In the genomic region with DNA sequence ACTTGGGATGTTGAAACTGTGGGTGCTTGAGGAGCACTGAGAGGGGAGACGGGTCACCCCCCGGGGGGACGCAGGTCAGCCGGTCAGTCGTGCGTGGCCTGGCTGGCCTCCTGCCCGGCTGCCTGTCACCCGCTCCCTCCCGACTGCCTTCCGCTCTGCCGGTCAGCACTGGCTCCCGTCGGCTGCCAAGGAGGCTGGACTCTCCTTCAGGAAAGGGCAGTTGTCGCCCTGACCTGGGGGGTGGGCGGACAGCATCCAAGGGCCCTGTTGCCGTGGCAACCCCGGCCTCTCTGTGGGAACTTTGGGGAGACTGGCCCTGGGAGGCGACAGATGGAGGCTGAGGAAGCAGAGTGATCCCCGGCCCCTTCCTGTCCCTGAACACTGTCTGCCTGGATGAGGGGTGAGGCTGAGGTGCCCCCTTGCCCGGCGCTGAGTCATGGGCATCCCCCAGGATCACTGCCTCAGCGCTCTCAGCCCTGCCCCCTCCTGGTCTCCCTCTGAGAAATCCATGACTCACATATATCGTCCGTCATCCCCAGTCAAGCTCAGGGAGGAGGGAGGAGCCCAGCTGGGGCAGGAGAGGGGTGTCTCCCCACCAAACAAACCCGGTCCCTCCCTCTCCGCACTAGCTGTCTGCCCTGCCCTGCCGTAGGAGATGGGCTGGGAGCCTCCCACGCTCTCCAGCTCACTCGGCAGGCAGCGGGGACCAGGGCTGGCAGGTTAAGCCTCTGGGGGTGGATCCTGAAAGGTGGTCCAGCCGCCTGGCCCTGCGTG, we compare ENCODE assay signal across 8 cellular contexts. TPM values are rescaled to one million over a fixed set of nuclear protein-coding genes. Genes with fewer than 3 reads are reported as not detected.
A peak's percentile ranks its signal among the peaks of the same experiment; 100 is the strongest.
DNase-seq lines count a peak whose midpoint lies in the region; ATAC-seq and TF ChIP-seq lines count a peak whose summit lies in the region.

ADGRG1 (plus strand) TSS at position 623 of the 774 bp plus-strand sequence. CDS start 21,658 bp downstream, outside the sequence.

- H3K4me3 ChIP-seq in IMR-90 (ENCODE audit: insufficient read depth, low read depth, low read length): peak within 1 kb of the TSS; percentile 20; the same call in 1 of the 2 replicates

- H3K27ac Mint-ChIP-seq in activated CD8-positive, alpha-beta T cell treated with anti-CD3 and anti-CD28 coated beads, Interleukin-2, amount 10 ng/mL, durations not matched to agents 7 days and 5 days: peak within 1 kb of the TSS; percentile 54

- no peaks in the 10 kb centered on the region for H3K36me3 Mint-ChIP-seq in activated CD8-positive, alpha-beta T cell treated with anti-CD3 and anti-CD28 coated beads, Interleukin-2, amount 10 ng/mL, durations not matched to agents 7 days and 5 days (ENCODE audit: low read depth)

- no peak within 1 kb of the TSS for H3K56ac ChIP-seq in IMR-90 (ENCODE audit: extremely low read depth, insufficient read depth, low read length)

- H3K14ac ChIP-seq in IMR-90 (replicated peaks; ENCODE audit: low read depth, low read length): peak within 1 kb of the TSS; percentile 78

- H3K4me2 ChIP-seq in IMR-90 (ENCODE audit: low read depth, low read length): peak within 1 kb of the TSS; percentile 73

- in situ Hi-C loops in IMR-90 (cut with MboI; ENCODE audit: low sequenced_read_pairs) (no loop called here), endometrial microvascular endothelial cells (cut with HindIII; ENCODE audit: inconsistent ontology term, low pct_unique_long_range_greater_than_20kb, low sequenced_read_pairs) (no loop called here)

- peaks cover 9% of the 10 kb centered on the region for H3K9me1 ChIP-seq in IMR-90 (ENCODE audit: insufficient read depth, low read length)

- dilution Hi-C loops in IMR-90 (cut with HindIII; ENCODE audit: low sequenced_read_pairs, unreplicated experiment): no loop called here

- peak within 1 kb of the TSS; percentile 65 to 80; a peak in 3 of 4 replicates for H4K8ac ChIP-seq in IMR-90 (ENCODE audit: low read depth in 2 of 2, low read length in 2 of 2)

- DNase-seq in CMK (ENCODE audit: low read depth) (peak; percentile 87), IMR-90 (peak; percentile 97), medulla oblongata (ENCODE audit: extremely low spot score) (peak; percentile 92), GM19238 (ENCODE audit: insufficient read length, low spot score) (no peak)
- peak; percentile 57 for DNase-seq in activated CD8-positive, alpha-beta T cell treated with anti-CD3 and anti-CD28 coated beads, Interleukin-2, amount 10 ng/mL, durations not matched to agents 7 days and 5 days
- DNase-seq in stimulated activated CD4-positive, alpha-beta T cell treated with anti-CD3 and anti-CD28 coated beads, TNF-alpha, amount 100 ng/mL, for 48 hours (ENCODE audit: low read depth in 3 of 3): peak; percentile 47 to 52 (median 50)
- no peak for DNase-seq in central memory CD4-positive, alpha-beta T cell

- peak within 1 kb of the TSS; percentile 78 for H2BK5ac ChIP-seq in IMR-90 (ENCODE audit: low read depth, low read length, poor library complexity, severe bottlenecking)

- H3K4me3 Mint-ChIP-seq in activated CD8-positive, alpha-beta T cell treated with anti-CD3 and anti-CD28 coated beads, Interleukin-2, amount 10 ng/mL, durations not matched to agents 7 days and 5 days: peak within 1 kb of the TSS; percentile 34

- H3K9me3 Mint-ChIP-seq in activated CD8-positive, alpha-beta T cell treated with anti-CD3 and anti-CD28 coated beads, Interleukin-2, amount 10 ng/mL, durations not matched to agents 7 days and 5 days (ENCODE audit: insufficient read depth): no peaks in the 10 kb centered on the region

- TF ChIP-seq RAD21 in IMR-90 (IDR thresholded peaks at IDR 0.05; ENCODE audit: low read length): no peak

- peak within 1 kb of the TSS; percentile 66 for H2AK9ac ChIP-seq in IMR-90 (replicated peaks; ENCODE audit: low read depth, low read length, poor library complexity)

- peak; percentile 92 for ATAC-seq in IMR-90 (ENCODE audit: low read depth)
- peak; percentile 74 for ATAC-seq in activated CD8-positive, alpha-beta T cell treated with anti-CD3 and anti-CD28 coated beads, Interleukin-2, amount 10 ng/mL, durations not matched to agents 7 days and 5 days

- peaks cover 0 to 5% of the 10 kb centered on the region in 2 experiments; a peak in 1 of 4 replicates for H3K79me1 ChIP-seq in IMR-90 (ENCODE audit: low read depth in 1 of 2, low read length in 2 of 2)

- peak within 1 kb of the TSS; percentile 41 for H3K23ac ChIP-seq in IMR-90 (ENCODE audit: low read depth, low read length)

- peak; percentile 47; the same call in 1 of the 2 replicates for TF ChIP-seq POLR2A in IMR-90 (IDR thresholded peaks at IDR 0.05; ENCODE audit: low read depth, low read length)

- H3K36me3 ChIP-seq in IMR-90 (ENCODE audit: control insufficient read depth, insufficient read depth, low read length): no peaks in the 10 kb centered on the region

- TF ChIP-seq CTCF in IMR-90 (conservative IDR thresholded peaks at IDR 0.05; ENCODE audit: low read depth, low read length): 0 out of 2 replicates have a peak, but pooled peaks have one; percentile 27

- peak within 1 kb of the TSS; percentile 58 for H3K27ac ChIP-seq in IMR-90 (ENCODE audit: insufficient read depth, low read length)

- POLR2A ChIA-PET in IMR-90 (lab: Charles Lee; ENCODE audit: unreplicated experiment): no interaction called here
- POLR2A ChIA-PET in activated CD8-positive, alpha-beta T cell treated with anti-CD3 and anti-CD28 coated beads, Interleukin-2, amount 10 ng/mL, durations not matched to agents 7 days and 5 days (lab: Charles Lee): no interaction called here

- 1% methylated on average over 14 of the region's 32 CpGs; no CpG with 5 or more reads in 1 of the 2 experiments for WGBS in IMR-90 (ENCODE audit: extremely low coverage in 2 of 2, insufficient read length in 1 of 2), 2 experiments

- H3K9me3 ChIP-seq in IMR-90 (ENCODE audit: control insufficient read depth, insufficient read depth, low read length): no peaks in the 10 kb centered on the region

- no peaks in the 10 kb centered on the region; the same call in 1 of the 2 replicates for H4K20me1 ChIP-seq in IMR-90 (ENCODE audit: insufficient read depth, low read length)

- peaks cover 24% of the 10 kb centered on the region for H3K4me1 Mint-ChIP-seq in activated CD8-positive, alpha-beta T cell treated with anti-CD3 and anti-CD28 coated beads, Interleukin-2, amount 10 ng/mL, durations not matched to agents 7 days and 5 days (ENCODE audit: low read depth)

- H3K27me3 Mint-ChIP-seq in activated CD8-positive, alpha-beta T cell treated with anti-CD3 and anti-CD28 coated beads, Interleukin-2, amount 10 ng/mL, durations not matched to agents 7 days and 5 days (ENCODE audit: low read depth): peaks cover 18% of the 10 kb centered on the region

- peak within 1 kb of the TSS; percentile 11 for H4K5ac ChIP-seq in IMR-90 (ENCODE audit: low read depth, low read length)

- peak within 1 kb of the TSS; percentile 48 for H3K18ac ChIP-seq in IMR-90 (ENCODE audit: low read depth, low read length)

- peaks cover 25% of the 10 kb centered on the region for H3K4me1 ChIP-seq in IMR-90 (ENCODE audit: control insufficient read depth, insufficient read depth, low read length)

- CTCF ChIA-PET in IMR-90 (lab: Yijun Ruan, JAX): interaction anchor here (1.0 to 2.3 kb wide), 5 partner anchors 14 to 109 kb away, joined by 3 to 8 read pairs (median 3); no protein-coding TSS in a partner anchor
- CTCF ChIA-PET in activated CD8-positive, alpha-beta T cell treated with anti-CD3 and anti-CD28 coated beads, Interleukin-2, amount 10 ng/mL, durations not matched to agents 7 days and 5 days (lab: Charles Lee): interaction anchor here (1.5 to 2.5 kb wide), 3 partner anchors 18 to 37 kb away, joined by 6 to 11 read pairs (median 8); no protein-coding TSS in a partner anchor

- H2AK5ac ChIP-seq in IMR-90 (ENCODE audit: low read depth, low read length): peak within 1 kb of the TSS; percentile 99

- peak within 1 kb of the TSS; percentile 19; the same call in 1 of the 2 replicates for H3K9ac ChIP-seq in IMR-90 (ENCODE audit: low read depth, low read length)

- intact Hi-C loops in IMR-90 (cut with micrococcal nuclease): no loop called here

- BruUV-seq in IMR-90 (replicated peaks; lab: Mats Ljungman, UMichigan): no TSS peak

- no peaks in the 10 kb centered on the region for H3K27me3 ChIP-seq in IMR-90 (ENCODE audit: control insufficient read depth, insufficient read depth, low read length)

- H2AFZ ChIP-seq in IMR-90 (replicated peaks; ENCODE audit: low read length, poor library complexity): peak within 1 kb of the TSS; percentile 77

- H2BK15ac ChIP-seq in IMR-90 (ENCODE audit: low read depth, low read length): peak within 1 kb of the TSS; percentile 84; the same call in 2 of the 3 replicates

- H3K4ac ChIP-seq in IMR-90 (ENCODE audit: low read depth, low read length): peak within 1 kb of the TSS; percentile 84

- peak within 1 kb of the TSS; percentile 76 for H4K91ac ChIP-seq in IMR-90 (ENCODE audit: insufficient read depth, low read depth, low read length)

- H2BK20ac ChIP-seq in IMR-90 (ENCODE audit: low read depth, low read length): peak within 1 kb of the TSS; percentile 76

- peak within 1 kb of the TSS; percentile 82 for H2BK120ac ChIP-seq in IMR-90 (ENCODE audit: low read depth, low read length)

TF ChIP-seq in IMR-90, 13 proteins besides CTCF, POLR2A, EP300 and RAD21 (continues in another document):
- TF ChIP-seq SMC3 (IDR thresholded peaks at IDR 0.05; ENCODE audit: low read depth, low read length) (no peak), NFE2L2 (IDR thresholded peaks at IDR 0.05; ENCODE audit: low read depth, low read length) (peak; percentile 71), RCOR1 (IDR thresholded peaks at IDR 0.05; ENCODE audit: insufficient replicate concordance, low read length) (peak; percentile 71), USF2 (IDR thresholded peaks at IDR 0.05; ENCODE audit: low read depth, low read length) (no peak)

RNA-seq across cellular contexts. Expression of gene ADGRG1, which starts in this region (rescaled TPM):
- total RNA-seq in IMR-90 (2012; rRNA removed): 0.83 and 0.90 TPM in 2 replicates
- polyA plus RNA-seq in IMR-90 (2012; rRNA removed): 7.0 and 8.4 TPM in 2 replicates
- polyA plus RNA-seq in IMR-90 (2012; cell fraction: cytosol; rRNA removed): 7.1 and 9.4 TPM in 2 replicates
- polyA plus RNA-seq in IMR-90 (2012; cell fraction: nucleus; rRNA removed; ENCODE audit: low replicate concordance): 7.6 and 14.1 TPM in 2 replicates
- 1 to 10 TPM; 3.3 to 3.7 TPM for total RNA-seq in activated CD8-positive, alpha-beta T cell treated with anti-CD3 and anti-CD28 coated beads, Interleukin-2, amount 10 ng/mL, durations not matched to agents 7 days and 5 days
- 242 TPM for total RNA-seq in endometrial microvascular endothelial cells (ENCODE audit: inconsistent ontology term)

Comparison
In these comparisons a context has a peak if more than half of its experiments do, and no peak if none do; other contexts are left out.
1. RNA of gene ADGRG1 (total RNA-seq): 242 TPM in endometrial microvascular endothelial cells (single experiment); 3.3 to 3.7 TPM in activated CD8-positive, alpha-beta T cell treated with anti-CD3 and anti-CD28 coated beads, Interleukin-2, amount 10 ng/mL, durations not matched to agents 7 days and 5 days and 0.83 to 0.90 TPM in IMR-90; every median in the first group is over 10 times any median in the second.
2. DNase-seq: peak in CMK (single experiment), IMR-90 (single experiment), activated CD8-positive, alpha-beta T cell treated with anti-CD3 and anti-CD28 coated beads, Interleukin-2, amount 10 ng/mL, durations not matched to agents 7 days and 5 days (single experiment), medulla oblongata (single experiment) and stimulated activated CD4-positive, alpha-beta T cell treated with anti-CD3 and anti-CD28 coated beads, TNF-alpha, amount 100 ng/mL, for 48 hours (3 of 3); none in central memory CD4-positive, alpha-beta T cell (single experiment) and GM19238 (single experiment).